ENCODE assay signal across 8 cellular contexts in genomic region chr22:41301085-41302015, GRCh38. TPM values are rescaled to one million over a fixed set of nuclear protein-coding genes. Genes with fewer than 3 reads are reported as not detected.
DNase-seq lines count a peak whose midpoint lies in the region; ATAC-seq and TF ChIP-seq lines count a peak whose summit lies in the region.

ZC3H7B (plus strand) TSS chr22:41301525; CDS start chr22:41320661, 19,136 bp downstream.

- H3K36me3 Mint-ChIP-seq in chondrocyte (ENCODE audit: low read depth), result no peaks in the 10 kb centered on the region

- H3K4me1 Mint-ChIP-seq in chondrocyte (ENCODE audit: low read depth), result peaks cover 29% of the 10 kb centered on the region

- no peaks in the 10 kb centered on the region for H3K27me3 Mint-ChIP-seq in chondrocyte (ENCODE audit: low read depth)

- TF ChIP-seq CTCF in AG09319 (IDR thresholded peaks at IDR 0.05; ENCODE audit: low read depth, low read length), result peak; percentile 61
- TF ChIP-seq CTCF in chondrocyte (IDR thresholded peaks at IDR 0.05), result peak; percentile 77

- H3K4me3 Mint-ChIP-seq in chondrocyte (ENCODE audit: unreplicated experiment), result peak within 1 kb of the TSS; percentile 77

- H3K27ac Mint-ChIP-seq in chondrocyte (ENCODE audit: unreplicated experiment), result peak within 1 kb of the TSS; percentile 80

- H3K9me3 Mint-ChIP-seq in chondrocyte (ENCODE audit: low read depth), result no peaks in the 10 kb centered on the region

- peak; percentile 83 for ATAC-seq in GM18909 (IDR thresholded peaks at IDR 0.05; ENCODE audit: poor library complexity, unreplicated experiment)
- peak; percentile 84 for ATAC-seq in HG03159 (IDR thresholded peaks at IDR 0.05; ENCODE audit: unreplicated experiment)

- DNase-seq in AG09319 (ENCODE audit: extremely low read depth, low read depth), result peak; percentile 54
- peak; percentile 54 for DNase-seq in NCI-H345 treated with DMSO at 0.1 percent for 48 hours (lab: John Stamatoyannopoulos, UW; ENCODE audit: unreplicated experiment)
- peak; percentile 70 for DNase-seq in activated CD4-positive, alpha-beta T cell treated with anti-CD3 and anti-CD28 coated beads for 24 hours (ENCODE audit: low read depth in 2 of 2)
- no peak for DNase-seq in chondrocyte (ENCODE audit: low spot score)
- DNase-seq in kidney tubule cell (ENCODE audit: low spot score), result peak; percentile 89
- peak; percentile 39 to 74 (median 64) for DNase-seq in stimulated activated CD4-positive, alpha-beta T cell treated with anti-CD3 and anti-CD28 coated beads, Interleukin-1b, Interleukin-23, amount 100 ng/mL, for 24 hours (ENCODE audit: low read depth in 4 of 4, low spot score in 1 of 4)

RNA-seq across cellular contexts. Expression of gene ZC3H7B, which starts in this region (rescaled TPM):
- 54.7 to 73.3 TPM (median 55.8 TPM) in 3 replicates for total RNA-seq in chondrocyte
